1 cellular context compared by ENCODE assay signal in the genomic region with DNA sequence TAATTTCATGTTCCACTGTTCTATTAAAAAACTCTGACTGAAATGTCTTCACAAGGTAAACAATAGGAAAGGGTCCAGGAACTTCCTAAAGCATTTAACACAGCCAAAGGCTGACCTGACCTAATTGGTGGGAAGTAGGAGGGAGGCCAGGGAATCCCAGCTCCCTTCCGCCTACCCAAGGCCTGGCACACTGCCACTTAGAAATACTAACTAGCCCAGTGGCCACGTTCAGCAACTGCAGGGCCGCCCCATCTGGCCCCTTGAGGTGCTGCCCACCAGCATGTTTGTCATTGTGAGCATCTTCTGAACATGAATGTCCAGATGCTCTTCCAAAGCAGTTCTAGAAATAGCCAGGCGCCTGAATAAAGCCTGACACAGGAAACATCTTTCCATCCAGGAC.
TF ChIP-seq lines count a peak whose summit lies in the region.

No MANE protein-coding gene starts in this region.

TF ChIP-seq in WTC11, 78 proteins besides CTCF, POLR2A, EP300 and RAD21 (continued from another document):
- TF ChIP-seq AR (CRISPR knock-in tag; IDR thresholded peaks at IDR 0.05) (no peak), SMAD3 (CRISPR knock-in tag; IDR thresholded peaks at IDR 0.05; ENCODE audit: borderline replicate concordance) (no peak), RELA (CRISPR knock-in tag; IDR thresholded peaks at IDR 0.05; ENCODE audit: borderline replicate concordance) (no peak), ZNF219 (CRISPR knock-in tag; IDR thresholded peaks at IDR 0.05; ENCODE audit: borderline replicate concordance) (no peak), USF2 (CRISPR knock-in tag; IDR thresholded peaks at IDR 0.05) (no peak), MXD4 (CRISPR knock-in tag; IDR thresholded peaks at IDR 0.05; ENCODE audit: borderline replicate concordance) (no peak), CREM (CRISPR knock-in tag; IDR thresholded peaks at IDR 0.05) (no peak), ATF1 (CRISPR knock-in tag; IDR thresholded peaks at IDR 0.05) (no peak), PRRX2 (CRISPR knock-in tag; IDR thresholded peaks at IDR 0.05) (no peak)
- TF ChIP-seq, protein P1, sequence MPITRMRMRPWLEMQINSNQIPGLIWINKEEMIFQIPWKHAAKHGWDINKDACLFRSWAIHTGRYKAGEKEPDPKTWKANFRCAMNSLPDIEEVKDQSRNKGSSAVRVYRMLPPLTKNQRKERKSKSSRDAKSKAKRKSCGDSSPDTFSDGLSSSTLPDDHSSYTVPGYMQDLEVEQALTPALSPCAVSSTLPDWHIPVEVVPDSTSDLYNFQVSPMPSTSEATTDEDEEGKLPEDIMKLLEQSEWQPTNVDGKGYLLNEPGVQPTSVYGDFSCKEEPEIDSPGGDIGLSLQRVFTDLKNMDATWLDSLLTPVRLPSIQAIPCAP (CRISPR knock-in tag; IDR thresholded peaks at IDR 0.05): no peak
- TF ChIP-seq, protein P2, sequence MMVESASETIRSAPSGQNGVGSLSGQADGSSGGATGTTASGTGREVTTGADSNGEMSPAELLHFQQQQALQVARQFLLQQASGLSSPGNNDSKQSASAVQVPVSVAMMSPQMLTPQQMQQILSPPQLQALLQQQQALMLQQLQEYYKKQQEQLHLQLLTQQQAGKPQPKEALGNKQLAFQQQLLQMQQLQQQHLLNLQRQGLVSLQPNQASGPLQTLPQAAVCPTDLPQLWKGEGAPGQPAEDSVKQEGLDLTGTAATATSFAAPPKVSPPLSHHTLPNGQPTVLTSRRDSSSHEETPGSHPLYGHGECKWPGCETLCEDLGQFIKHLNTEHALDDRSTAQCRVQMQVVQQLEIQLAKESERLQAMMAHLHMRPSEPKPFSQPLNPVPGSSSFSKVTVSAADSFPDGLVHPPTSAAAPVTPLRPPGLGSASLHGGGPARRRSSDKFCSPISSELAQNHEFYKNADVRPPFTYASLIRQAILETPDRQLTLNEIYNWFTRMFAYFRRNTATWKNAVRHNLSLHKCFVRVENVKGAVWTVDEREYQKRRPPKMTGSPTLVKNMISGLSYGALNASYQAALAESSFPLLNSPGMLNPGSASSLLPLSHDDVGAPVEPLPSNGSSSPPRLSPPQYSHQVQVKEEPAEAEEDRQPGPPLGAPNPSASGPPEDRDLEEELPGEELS (CRISPR knock-in tag; IDR thresholded peaks at IDR 0.05): no peak
- TF ChIP-seq, protein P3, sequence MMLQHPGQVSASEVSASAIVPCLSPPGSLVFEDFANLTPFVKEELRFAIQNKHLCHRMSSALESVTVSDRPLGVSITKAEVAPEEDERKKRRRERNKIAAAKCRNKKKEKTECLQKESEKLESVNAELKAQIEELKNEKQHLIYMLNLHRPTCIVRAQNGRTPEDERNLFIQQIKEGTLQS (CRISPR knock-in tag; conservative IDR thresholded peaks at IDR 0.05): no peak
- TF ChIP-seq, protein P4, sequence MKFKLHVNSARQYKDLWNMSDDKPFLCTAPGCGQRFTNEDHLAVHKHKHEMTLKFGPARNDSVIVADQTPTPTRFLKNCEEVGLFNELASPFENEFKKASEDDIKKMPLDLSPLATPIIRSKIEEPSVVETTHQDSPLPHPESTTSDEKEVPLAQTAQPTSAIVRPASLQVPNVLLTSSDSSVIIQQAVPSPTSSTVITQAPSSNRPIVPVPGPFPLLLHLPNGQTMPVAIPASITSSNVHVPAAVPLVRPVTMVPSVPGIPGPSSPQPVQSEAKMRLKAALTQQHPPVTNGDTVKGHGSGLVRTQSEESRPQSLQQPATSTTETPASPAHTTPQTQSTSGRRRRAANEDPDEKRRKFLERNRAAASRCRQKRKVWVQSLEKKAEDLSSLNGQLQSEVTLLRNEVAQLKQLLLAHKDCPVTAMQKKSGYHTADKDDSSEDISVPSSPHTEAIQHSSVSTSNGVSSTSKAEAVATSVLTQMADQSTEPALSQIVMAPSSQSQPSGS (CRISPR knock-in tag; IDR thresholded peaks at IDR 0.05; ENCODE audit: borderline replicate concordance, low read depth): no peak
